ENCODE assay signal across 1 cellular context in the genomic region with DNA sequence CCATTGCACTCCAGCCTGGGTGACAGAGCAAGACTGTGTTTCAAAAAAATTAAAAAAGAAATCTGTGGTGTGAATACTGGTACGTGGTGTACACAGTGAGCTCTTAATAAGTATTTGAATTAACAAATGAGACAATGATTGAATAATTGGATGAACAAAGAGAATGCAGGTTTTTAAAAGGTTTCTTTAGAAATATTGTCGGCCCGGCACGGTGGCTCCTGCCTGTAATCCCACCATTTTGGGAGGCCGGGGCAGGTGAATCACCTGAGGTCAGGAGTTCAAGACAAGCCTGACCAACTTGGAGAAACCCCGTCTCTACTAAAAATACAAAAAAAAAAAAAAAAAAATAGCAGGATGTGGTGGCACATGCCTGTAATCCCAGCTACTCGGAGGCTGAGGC.
TF ChIP-seq lines count a peak whose summit lies in the region.

No MANE protein-coding gene starts in this region.

TF ChIP-seq in WTC11, 78 proteins besides CTCF, POLR2A, EP300 and RAD21 (continued from another document):
- TF ChIP-seq, protein P1, sequence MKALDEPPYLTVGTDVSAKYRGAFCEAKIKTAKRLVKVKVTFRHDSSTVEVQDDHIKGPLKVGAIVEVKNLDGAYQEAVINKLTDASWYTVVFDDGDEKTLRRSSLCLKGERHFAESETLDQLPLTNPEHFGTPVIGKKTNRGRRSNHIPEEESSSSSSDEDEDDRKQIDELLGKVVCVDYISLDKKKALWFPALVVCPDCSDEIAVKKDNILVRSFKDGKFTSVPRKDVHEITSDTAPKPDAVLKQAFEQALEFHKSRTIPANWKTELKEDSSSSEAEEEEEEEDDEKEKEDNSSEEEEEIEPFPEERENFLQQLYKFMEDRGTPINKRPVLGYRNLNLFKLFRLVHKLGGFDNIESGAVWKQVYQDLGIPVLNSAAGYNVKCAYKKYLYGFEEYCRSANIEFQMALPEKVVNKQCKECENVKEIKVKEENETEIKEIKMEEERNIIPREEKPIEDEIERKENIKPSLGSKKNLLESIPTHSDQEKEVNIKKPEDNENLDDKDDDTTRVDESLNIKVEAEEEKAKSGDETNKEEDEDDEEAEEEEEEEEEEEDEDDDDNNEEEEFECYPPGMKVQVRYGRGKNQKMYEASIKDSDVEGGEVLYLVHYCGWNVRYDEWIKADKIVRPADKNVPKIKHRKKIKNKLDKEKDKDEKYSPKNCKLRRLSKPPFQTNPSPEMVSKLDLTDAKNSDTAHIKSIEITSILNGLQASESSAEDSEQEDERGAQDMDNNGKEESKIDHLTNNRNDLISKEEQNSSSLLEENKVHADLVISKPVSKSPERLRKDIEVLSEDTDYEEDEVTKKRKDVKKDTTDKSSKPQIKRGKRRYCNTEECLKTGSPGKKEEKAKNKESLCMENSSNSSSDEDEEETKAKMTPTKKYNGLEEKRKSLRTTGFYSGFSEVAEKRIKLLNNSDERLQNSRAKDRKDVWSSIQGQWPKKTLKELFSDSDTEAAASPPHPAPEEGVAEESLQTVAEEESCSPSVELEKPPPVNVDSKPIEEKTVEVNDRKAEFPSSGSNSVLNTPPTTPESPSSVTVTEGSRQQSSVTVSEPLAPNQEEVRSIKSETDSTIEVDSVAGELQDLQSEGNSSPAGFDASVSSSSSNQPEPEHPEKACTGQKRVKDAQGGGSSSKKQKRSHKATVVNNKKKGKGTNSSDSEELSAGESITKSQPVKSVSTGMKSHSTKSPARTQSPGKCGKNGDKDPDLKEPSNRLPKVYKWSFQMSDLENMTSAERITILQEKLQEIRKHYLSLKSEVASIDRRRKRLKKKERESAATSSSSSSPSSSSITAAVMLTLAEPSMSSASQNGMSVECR (CRISPR knock-in tag; IDR thresholded peaks at IDR 0.05; ENCODE audit: borderline replicate concordance): no peak
- TF ChIP-seq, protein P2, sequence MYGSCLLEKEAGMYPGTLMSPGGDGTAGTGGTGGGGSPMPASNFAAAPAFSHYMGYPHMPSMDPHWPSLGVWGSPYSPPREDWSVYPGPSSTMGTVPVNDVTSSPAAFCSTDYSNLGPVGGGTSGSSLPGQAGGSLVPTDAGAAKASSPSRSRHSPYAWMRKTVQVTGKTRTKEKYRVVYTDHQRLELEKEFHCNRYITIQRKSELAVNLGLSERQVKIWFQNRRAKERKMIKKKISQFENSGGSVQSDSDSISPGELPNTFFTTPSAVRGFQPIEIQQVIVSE (CRISPR knock-in tag; IDR thresholded peaks at IDR 0.05; ENCODE audit: borderline replicate concordance): no peak
- TF ChIP-seq, protein P3, sequence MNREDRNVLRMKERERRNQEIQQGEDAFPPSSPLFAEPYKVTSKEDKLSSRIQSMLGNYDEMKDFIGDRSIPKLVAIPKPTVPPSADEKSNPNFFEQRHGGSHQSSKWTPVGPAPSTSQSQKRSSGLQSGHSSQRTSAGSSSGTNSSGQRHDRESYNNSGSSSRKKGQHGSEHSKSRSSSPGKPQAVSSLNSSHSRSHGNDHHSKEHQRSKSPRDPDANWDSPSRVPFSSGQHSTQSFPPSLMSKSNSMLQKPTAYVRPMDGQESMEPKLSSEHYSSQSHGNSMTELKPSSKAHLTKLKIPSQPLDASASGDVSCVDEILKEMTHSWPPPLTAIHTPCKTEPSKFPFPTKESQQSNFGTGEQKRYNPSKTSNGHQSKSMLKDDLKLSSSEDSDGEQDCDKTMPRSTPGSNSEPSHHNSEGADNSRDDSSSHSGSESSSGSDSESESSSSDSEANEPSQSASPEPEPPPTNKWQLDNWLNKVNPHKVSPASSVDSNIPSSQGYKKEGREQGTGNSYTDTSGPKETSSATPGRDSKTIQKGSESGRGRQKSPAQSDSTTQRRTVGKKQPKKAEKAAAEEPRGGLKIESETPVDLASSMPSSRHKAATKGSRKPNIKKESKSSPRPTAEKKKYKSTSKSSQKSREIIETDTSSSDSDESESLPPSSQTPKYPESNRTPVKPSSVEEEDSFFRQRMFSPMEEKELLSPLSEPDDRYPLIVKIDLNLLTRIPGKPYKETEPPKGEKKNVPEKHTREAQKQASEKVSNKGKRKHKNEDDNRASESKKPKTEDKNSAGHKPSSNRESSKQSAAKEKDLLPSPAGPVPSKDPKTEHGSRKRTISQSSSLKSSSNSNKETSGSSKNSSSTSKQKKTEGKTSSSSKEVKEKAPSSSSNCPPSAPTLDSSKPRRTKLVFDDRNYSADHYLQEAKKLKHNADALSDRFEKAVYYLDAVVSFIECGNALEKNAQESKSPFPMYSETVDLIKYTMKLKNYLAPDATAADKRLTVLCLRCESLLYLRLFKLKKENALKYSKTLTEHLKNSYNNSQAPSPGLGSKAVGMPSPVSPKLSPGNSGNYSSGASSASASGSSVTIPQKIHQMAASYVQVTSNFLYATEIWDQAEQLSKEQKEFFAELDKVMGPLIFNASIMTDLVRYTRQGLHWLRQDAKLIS (CRISPR knock-in tag; IDR thresholded peaks at IDR 0.05; ENCODE audit: borderline replicate concordance): no peak
- TF ChIP-seq FOXJ3 (CRISPR knock-in tag; IDR thresholded peaks at IDR 0.05; ENCODE audit: borderline replicate concordance) (no peak), ZNF423 (CRISPR knock-in tag; IDR thresholded peaks at IDR 0.05) (no peak), NR3C1 (CRISPR knock-in tag; conservative IDR thresholded peaks at IDR 0.05; ENCODE audit: low read depth) (no peak), CREM (CRISPR knock-in tag; IDR thresholded peaks at IDR 0.05) (no peak)
- TF ChIP-seq, protein P4, sequence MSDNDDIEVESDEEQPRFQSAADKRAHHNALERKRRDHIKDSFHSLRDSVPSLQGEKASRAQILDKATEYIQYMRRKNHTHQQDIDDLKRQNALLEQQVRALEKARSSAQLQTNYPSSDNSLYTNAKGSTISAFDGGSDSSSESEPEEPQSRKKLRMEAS (CRISPR knock-in tag; IDR thresholded peaks at IDR 0.05): no peak
- TF ChIP-seq, protein P5, sequence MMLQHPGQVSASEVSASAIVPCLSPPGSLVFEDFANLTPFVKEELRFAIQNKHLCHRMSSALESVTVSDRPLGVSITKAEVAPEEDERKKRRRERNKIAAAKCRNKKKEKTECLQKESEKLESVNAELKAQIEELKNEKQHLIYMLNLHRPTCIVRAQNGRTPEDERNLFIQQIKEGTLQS (CRISPR knock-in tag; conservative IDR thresholded peaks at IDR 0.05): no peak
